ENCODE assay signal across 16 cellular contexts in genomic region chr15:83046558-83047127, GRCh38. TPM values are rescaled to one million over a fixed set of nuclear protein-coding genes. Genes with fewer than 3 reads are reported as not detected.
DNase-seq lines count a peak whose midpoint lies in the region; ATAC-seq and TF ChIP-seq lines count a peak whose summit lies in the region.
"Had no signal": no experiment of that assay in that cellular context is flagged by ENCODE, and none has a peak within 500 bp of the region (broad histone marks: within the 10 kb centered on the region; RNA-seq: fewer than 3 reads in every experiment).

No MANE protein-coding gene starts in this region.

- peak overlapping the region; percentile 25 for H3K27ac Mint-ChIP-seq in activated T-helper 17 cell treated with anti-CD3 and anti-CD28 coated beads, Interleukin-2, amount 50 U/mL, for 72 hours
- H3K27ac Mint-ChIP-seq in stimulated activated naive B cell treated with anti-CD40 and anti-IgM and Interleukin-4, amounts not matched to agents 10 μg/mL and 1 μg/mL and 100 μg/mL, for 72 hours: no peak overlapping the region
- H3K27ac Mint-ChIP-seq: activated CD4-positive, alpha-beta T cell treated with anti-CD3 and anti-CD28 coated beads for 36 hours had no signal

- H3K4me3 Mint-ChIP-seq in activated T-helper 17 cell treated with anti-CD3 and anti-CD28 coated beads, Interleukin-2, amount 50 U/mL, for 72 hours: no peak overlapping the region
- H3K4me3 Mint-ChIP-seq in stimulated activated naive B cell treated with anti-CD40 and anti-IgM and Interleukin-4, amounts not matched to agents 10 μg/mL and 1 μg/mL and 100 μg/mL, for 72 hours: no peak overlapping the region
- H3K4me3 Mint-ChIP-seq: activated CD4-positive, alpha-beta T cell treated with anti-CD3 and anti-CD28 coated beads for 36 hours; naive B cell had no signal

- no peaks in the 10 kb centered on the region for H3K9me3 ChIP-seq in SK-N-SH
- no peaks in the 10 kb centered on the region for H3K9me3 ChIP-seq in gastrocnemius medialis
- no peaks in the 10 kb centered on the region for H3K9me3 ChIP-seq in vagina

- TF ChIP-seq POLR2A in gastrocnemius medialis (IDR thresholded peaks at IDR 0.05) (no peak), vagina (IDR thresholded peaks at IDR 0.05) (no peak)

- H3K36me3 Mint-ChIP-seq in activated T-helper 17 cell treated with anti-CD3 and anti-CD28 coated beads, Interleukin-2, amount 50 U/mL, for 72 hours (ENCODE audit: low read depth): peaks cover 97% of the 10 kb centered on the region
- H3K36me3 Mint-ChIP-seq in stimulated activated naive B cell treated with anti-CD40 and anti-IgM and Interleukin-4, amounts not matched to agents 10 μg/mL and 1 μg/mL and 100 μg/mL, for 72 hours: peaks cover 37 to 57% of the 10 kb centered on the region in 2 donors

- H3K4me1 ChIP-seq in SK-N-SH (ENCODE audit: control insufficient read depth in 1 of 2, insufficient read depth in 2 of 2, low read depth in 1 of 2, low read length in 1 of 2) (no peaks in the 10 kb centered on the region; a peak in 1 of 4 replicates), gastrocnemius medialis (peaks cover 29 to 41% of the 10 kb centered on the region in 2 donors), vagina (peaks cover 24% of the 10 kb centered on the region)

- no peaks in the 10 kb centered on the region for H3K27me3 Mint-ChIP-seq in activated T-helper 17 cell treated with anti-CD3 and anti-CD28 coated beads, Interleukin-2, amount 50 U/mL, for 72 hours
- H3K27me3 Mint-ChIP-seq in stimulated activated naive B cell treated with anti-CD40 and anti-IgM and Interleukin-4, amounts not matched to agents 10 μg/mL and 1 μg/mL and 100 μg/mL, for 72 hours: no peaks in the 10 kb centered on the region
- H3K27me3 Mint-ChIP-seq: activated CD4-positive, alpha-beta T cell treated with anti-CD3 and anti-CD28 coated beads for 36 hours; naive B cell had no signal

- H3F3A ChIP-seq in SK-N-SH (replicated peaks; ENCODE audit: insufficient read depth): peaks cover 4% of the 10 kb centered on the region

- peaks cover 19% of the 10 kb centered on the region for H4K20me1 ChIP-seq in SK-N-SH (ENCODE audit: insufficient read depth)

- TF ChIP-seq RAD21 in SK-N-SH (IDR thresholded peaks at IDR 0.05; ENCODE audit: low read length): no peak

- no peak for DNase-seq in SK-N-SH
- DNase-seq in fibroblast of the aortic adventitia (ENCODE audit: low read depth): peak; percentile 87
- no peak for DNase-seq in gastrocnemius medialis
- DNase-seq in stimulated activated naive B cell treated with anti-CD40 and anti-IgM and Interleukin-4, amounts not matched to agents 10 μg/mL and 1 μg/mL and 100 μg/mL, for 72 hours: no peak
- no peak for DNase-seq in ureter (ENCODE audit: low spot score)
- no peak for DNase-seq in vagina (ENCODE audit: extremely low spot score in 2 of 2)
- DNase-seq: activated CD4-positive, alpha-beta T cell treated with anti-CD3 and anti-CD28 coated beads for 36 hours; activated T-cell treated with anti-CD3 and anti-CD28 coated beads, Interleukin-2, amount 50 U/mL, for 48 hours; naive B cell; trophoblast cell had no signal

- H3K27ac ChIP-seq in SK-N-SH (ENCODE audit: low read depth in 2 of 2, low read length in 1 of 2): peak overlapping the region in 1 of 2 experiments; percentile 45; a peak in 2 of 4 replicates
- H3K27ac ChIP-seq in gastrocnemius medialis: peak overlapping the region; percentile 61 to 77 (median 75)
- no peak overlapping the region for H3K27ac ChIP-seq in vagina
- H3K27ac ChIP-seq: 22Rv1, cardiac muscle cell, HL-60 had no signal

- TF ChIP-seq CTCF in SK-N-SH (IDR thresholded peaks at IDR 0.05) (no peak), fibroblast of the aortic adventitia (IDR thresholded peaks at IDR 0.05; ENCODE audit: insufficient read depth, low read length) (no peak), gastrocnemius medialis (IDR thresholded peaks at IDR 0.05 in 4 of 5, conservative IDR thresholded peaks at IDR 0.05 in 1 of 5) (no peak), vagina (IDR thresholded peaks at IDR 0.05) (no peak)

- H3K4me1 Mint-ChIP-seq in activated T-helper 17 cell treated with anti-CD3 and anti-CD28 coated beads, Interleukin-2, amount 50 U/mL, for 72 hours: peaks cover 3% of the 10 kb centered on the region
- H3K4me1 Mint-ChIP-seq in stimulated activated naive B cell treated with anti-CD40 and anti-IgM and Interleukin-4, amounts not matched to agents 10 μg/mL and 1 μg/mL and 100 μg/mL, for 72 hours: peaks cover 7 to 8% of the 10 kb centered on the region in 2 donors

- intact Hi-C loops in gastrocnemius medialis (cut with DNase I; ENCODE audit: low total_unique reads): loop anchor here (5.0 kb wide), 2 partner anchors 34 to 61 kb away; partner anchors contain the start of genes C15orf40 and TM6SF1
- intact Hi-C loops in vagina (cut with DNase I): no loop called here

- no peaks in the 10 kb centered on the region for H3K9me2 ChIP-seq in SK-N-SH

- H2AFZ ChIP-seq in SK-N-SH (ENCODE audit: low read depth): no peak overlapping the region

- H3K27me3 ChIP-seq in SK-N-SH (ENCODE audit: insufficient read depth): no peaks in the 10 kb centered on the region
- no peaks in the 10 kb centered on the region for H3K27me3 ChIP-seq in gastrocnemius medialis
- H3K27me3 ChIP-seq in vagina: no peaks in the 10 kb centered on the region
- H3K27me3 ChIP-seq: cardiac muscle cell had no signal

- CTCF ChIA-PET in SK-N-SH (lab: Yijun Ruan, JAX): no interaction called here

- H3K36me3 ChIP-seq in SK-N-SH (replicated peaks in 1 of 2; ENCODE audit: control insufficient read depth in 1 of 2, insufficient read depth in 2 of 2, low read length in 1 of 2) (peaks cover 46 to 48% of the 10 kb centered on the region in 2 experiments), gastrocnemius medialis (peaks cover 0 to 26% of the 10 kb centered on the region in 2 donors), vagina (peaks cover 0 to 22% of the 10 kb centered on the region in 2 donors)

- in situ Hi-C loops in gastrocnemius medialis (cut with MboI; ENCODE audit: low sequenced_read_pairs in 4 of 4): no loop called here

- peaks cover 76% of the 10 kb centered on the region for H3K79me2 ChIP-seq in SK-N-SH (ENCODE audit: insufficient read depth)

- POLR2A ChIA-PET in SK-N-SH (lab: Yijun Ruan, JAX): no interaction called here

- no peaks in the 10 kb centered on the region for H3K9me3 Mint-ChIP-seq in activated T-helper 17 cell treated with anti-CD3 and anti-CD28 coated beads, Interleukin-2, amount 50 U/mL, for 72 hours
- no peaks in the 10 kb centered on the region for H3K9me3 Mint-ChIP-seq in stimulated activated naive B cell treated with anti-CD40 and anti-IgM and Interleukin-4, amounts not matched to agents 10 μg/mL and 1 μg/mL and 100 μg/mL, for 72 hours
- H3K9me3 Mint-ChIP-seq: naive B cell had no signal

- H3K4me2 ChIP-seq in SK-N-SH: no peak overlapping the region
- H3K4me2 ChIP-seq: smooth muscle cell had no signal

- H3K9ac ChIP-seq in SK-N-SH: no peak overlapping the region

- 56% methylated on average over 3 of the region's 3 CpGs for WGBS in SK-N-SH (ENCODE audit: low lambda C conversion rate)

- H3K4me3 ChIP-seq in SK-N-SH (ENCODE audit: low read depth in 2 of 2, low read length in 1 of 2) (no peak overlapping the region), fibroblast of the aortic adventitia (ENCODE audit: low read depth, low read length) (no peak overlapping the region), gastrocnemius medialis (no peak overlapping the region), vagina (no peak overlapping the region)
- H3K4me3 ChIP-seq: cardiac muscle cell, smooth muscle cell had no signal

- TF ChIP-seq EP300 in SK-N-SH (IDR thresholded peaks at IDR 0.05; ENCODE audit: borderline replicate concordance in 1 of 2, low read depth in 1 of 2, low read length in 1 of 2): no peak

- peak; percentile 40; the same call in 2 of the 3 replicates for ATAC-seq in SK-N-SH treated with all-trans-retinoic acid at 6 μM for 48 hours
- no peak for ATAC-seq in activated T-helper 17 cell treated with anti-CD3 and anti-CD28 coated beads, Interleukin-2, amount 50 U/mL, for 72 hours (replicated peaks)
- peak; percentile 75 to 92 for ATAC-seq in gastrocnemius medialis
- ATAC-seq in stimulated activated naive B cell treated with anti-CD40 and anti-IgM and Interleukin-4, amounts not matched to agents 10 μg/mL and 1 μg/mL and 100 μg/mL, for 72 hours (replicated peaks): no peak
- ATAC-seq: activated CD4-positive, alpha-beta T cell treated with anti-CD3 and anti-CD28 coated beads for 36 hours had no signal

TF ChIP-seq in SK-N-SH treated with all-trans-retinoic acid at 6 μM for 48 hours, 23 proteins besides CTCF, POLR2A, EP300 and RAD21 (continues in another document):
- TF ChIP-seq CSDC2 (CRISPR knock-in tag; IDR thresholded peaks at IDR 0.05) (no peak), GLIS3 (CRISPR knock-in tag; IDR thresholded peaks at IDR 0.05) (no peak)

TF ChIP-seq in SK-N-SH, 30 proteins besides CTCF, POLR2A, EP300 and RAD21 (continues in another document):
- no peak for TF ChIP-seq TAF1 (IDR thresholded peaks at IDR 0.05; ENCODE audit: borderline replicate concordance, low read depth, low read length)
- no peak for TF ChIP-seq TEAD4 (IDR thresholded peaks at IDR 0.05; ENCODE audit: borderline replicate concordance, insufficient read depth)
- no peak for TF ChIP-seq SMC3 (IDR thresholded peaks at IDR 0.05; ENCODE audit: low read depth, low read length)
- no peak for TF ChIP-seq USF2 (IDR thresholded peaks at IDR 0.05; ENCODE audit: borderline replicate concordance, low read depth, low read length)
- TF ChIP-seq TCF12 (IDR thresholded peaks at IDR 0.05): no peak

RNA-seq across cellular contexts. Expression of gene BTBD1, which starts 20.4 kb away (rescaled TPM):
- polyA plus RNA-seq in SK-N-SH (2012; rRNA removed): 34.4 and 42.5 TPM in 2 replicates
- polyA plus RNA-seq in SK-N-SH (2012; cell fraction: cytosol; rRNA removed): 51.2 and 56.5 TPM in 2 replicates
- 15.6 and 26.7 TPM in 2 replicates for polyA plus RNA-seq in SK-N-SH (2012; cell fraction: nucleus; rRNA removed)
- total RNA-seq in activated T-helper 17 cell treated with anti-CD3 and anti-CD28 coated beads, Interleukin-2, amount 50 U/mL, for 72 hours: 10 to 100 TPM; 46.1 to 63.8 TPM
- total RNA-seq in fibroblast of the aortic adventitia (ENCODE audit: low replicate concordance): 69.0 and 102 TPM in 2 replicates
- total RNA-seq in gastrocnemius medialis: 100 to 1,000 TPM; 229 to 408 (median 342) TPM
- total RNA-seq in ureter: 64.9 TPM
- 51.3 TPM for total RNA-seq in vagina

RNA-seq across cellular contexts. Expression of gene C15orf40, which starts 35.2 kb away (rescaled TPM):
- 44.1 and 46.6 TPM in 2 replicates for polyA plus RNA-seq in SK-N-SH (2012; rRNA removed)
- polyA plus RNA-seq in SK-N-SH (2012; cell fraction: cytosol; rRNA removed): 49.9 and 51.1 TPM in 2 replicates
- polyA plus RNA-seq in SK-N-SH (2012; cell fraction: nucleus; rRNA removed): 17.7 and 20.9 TPM in 2 replicates
- total RNA-seq in activated T-helper 17 cell treated with anti-CD3 and anti-CD28 coated beads, Interleukin-2, amount 50 U/mL, for 72 hours: 10 to 100 TPM; 13.5 to 18.0 TPM
- total RNA-seq in fibroblast of the aortic adventitia (ENCODE audit: low replicate concordance): 15.8 and 22.5 TPM in 2 replicates
- 10 to 100 TPM in 2 of 4 donors, 1 to 10 TPM in 2; 5.9 to 14.6 (median 9.5) TPM for total RNA-seq in gastrocnemius medialis
- 28.1 TPM for total RNA-seq in ureter
- total RNA-seq in vagina: 6.9 TPM

Comparison
In these comparisons a context has a peak if more than half of its experiments do, and no peak if none do; other contexts are left out.
1. ATAC-seq: peak in SK-N-SH treated with all-trans-retinoic acid at 6 μM for 48 hours (single experiment) and gastrocnemius medialis (2 of 2); none in activated T-helper 17 cell treated with anti-CD3 and anti-CD28 coated beads, Interleukin-2, amount 50 U/mL, for 72 hours (single experiment) and stimulated activated naive B cell treated with anti-CD40 and anti-IgM and Interleukin-4, amounts not matched to agents 10 μg/mL and 1 μg/mL and 100 μg/mL, for 72 hours (0 of 2).